ENCODE assay signal across 8 cellular contexts in the genomic region with DNA sequence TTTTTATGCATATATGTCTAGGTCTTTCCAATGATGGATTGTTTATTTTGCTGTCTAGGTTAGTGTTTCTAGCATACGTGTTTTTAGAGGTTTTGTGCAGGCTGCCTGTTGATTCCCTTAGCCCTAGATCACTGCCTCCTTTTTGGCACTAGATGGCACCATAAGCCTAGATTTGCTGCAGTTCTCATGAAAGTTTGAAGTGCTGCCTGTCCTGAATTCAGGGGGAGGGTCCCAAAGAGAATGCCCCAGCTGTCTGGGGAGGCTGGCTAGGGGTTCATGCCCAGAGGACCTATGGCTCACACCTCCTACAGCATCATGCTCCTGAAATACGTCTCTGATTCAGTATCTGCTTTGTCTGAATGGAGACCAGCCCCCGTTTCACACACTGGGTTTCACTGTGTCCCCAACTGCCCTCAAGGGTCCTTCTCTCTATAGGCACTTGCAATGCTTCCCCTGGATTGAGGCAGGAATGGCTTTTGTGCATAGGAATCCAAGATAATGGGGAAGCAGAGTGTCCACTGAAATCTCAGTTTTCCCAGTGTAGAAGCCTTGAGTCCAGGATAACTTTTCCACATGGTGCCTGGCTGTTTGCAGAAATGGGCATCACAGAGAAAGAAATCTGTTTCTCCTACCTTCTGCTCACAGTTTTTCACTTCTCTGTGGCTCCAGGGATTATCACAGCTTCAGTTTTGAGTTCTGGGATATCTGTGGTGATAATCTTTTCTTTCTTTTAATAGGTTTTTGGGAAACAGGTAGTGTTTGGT. TPM values are rescaled to one million over a fixed set of nuclear protein-coding genes. Genes with fewer than 3 reads are reported as not detected.
DNase-seq lines count a peak whose midpoint lies in the region; ATAC-seq, FAIRE-seq and TF ChIP-seq lines count a peak whose summit lies in the region.

No MANE protein-coding gene starts in this region.

- H3K79me2 ChIP-seq in endothelial cell of umbilical vein (ENCODE audit: control insufficient read depth, insufficient read depth, low read length) = no peaks in the 10 kb centered on the region

- TF ChIP-seq CTCF in endothelial cell of umbilical vein (IDR thresholded peaks at IDR 0.05; ENCODE audit: extremely low read depth in 1 of 2, insufficient read depth in 1 of 2, low read depth in 1 of 2, low read length in 2 of 2) (peak; percentile 79 to 83), mucosa of descending colon (IDR thresholded peaks at IDR 0.05) (peak; percentile 57), tibial nerve (IDR thresholded peaks at IDR 0.05) (peak; percentile 67 to 83 (median 76))

- DNase-seq in CD4-positive, CD25-positive, alpha-beta regulatory T cell = peak; percentile 27 to 77 (median 68)
- DNase-seq in H7 (peak; percentile 74), NCI-H748 treated with DMSO at 0.1 percent for 48 hours (lab: John Stamatoyannopoulos, UW) (peak; percentile 35), endothelial cell of umbilical vein (ENCODE audit: low read depth, low spot score) (peak; percentile 74), mucosa of descending colon (peak in 1 of 3 donors; percentile 55), tibial nerve (ENCODE audit: low spot score in 2 of 2) (peak in 1 of 2 donors; percentile 46)
- peak; percentile 17 to 36 for DNase-seq in activated CD4-positive, alpha-beta T cell treated with anti-CD3 and anti-CD28 coated beads, Interleukin-2, amount 50 U/mL, for 48 hours

- no peaks in the 10 kb centered on the region for H3K36me3 ChIP-seq in CD4-positive, CD25-positive, alpha-beta regulatory T cell (ENCODE audit: control insufficient read depth, insufficient read depth, low read length)
- H3K36me3 ChIP-seq in H7 (replicated peaks; ENCODE audit: control insufficient read depth, insufficient read depth, low read length) = no peaks in the 10 kb centered on the region
- no peaks in the 10 kb centered on the region for H3K36me3 ChIP-seq in endothelial cell of umbilical vein (ENCODE audit: control insufficient read depth in 2 of 2, extremely low read depth in 1 of 2, insufficient read depth in 2 of 2, low read length in 2 of 2)
- H3K36me3 ChIP-seq in mucosa of descending colon (ENCODE audit: low read depth) = no peaks in the 10 kb centered on the region
- H3K36me3 ChIP-seq in tibial nerve = no peaks in the 10 kb centered on the region

- no peak overlapping the region for H3K4me3 Mint-ChIP-seq in CD4-positive, CD25-positive, alpha-beta regulatory T cell

- H3K9ac ChIP-seq in endothelial cell of umbilical vein (replicated peaks; ENCODE audit: extremely low read depth, insufficient read depth, low read length) = no peak overlapping the region

- CTCF ChIA-PET in endothelial cell of umbilical vein (lab: Charles Lee) = interaction anchor here (1.1 to 4.0 kb wide), 4 partner anchors 24 to 853 kb away, joined by 3 to 16 read pairs (median 13); no protein-coding TSS in a partner anchor

- H3K4me2 ChIP-seq in endothelial cell of umbilical vein (ENCODE audit: insufficient read depth, low read length) = no peak overlapping the region

- H3K9me3 Mint-ChIP-seq in CD4-positive, CD25-positive, alpha-beta regulatory T cell = peaks cover 2 to 13% (median 5%) of the 10 kb centered on the region in 7 donors

- WGBS in tibial nerve, 2 donors = 27 to 32% methylated on average over 3 of the region's 3 CpGs

- H2AFZ ChIP-seq in endothelial cell of umbilical vein (ENCODE audit: low read depth, low read length) = no peak overlapping the region

- H3K4me1 Mint-ChIP-seq in CD4-positive, CD25-positive, alpha-beta regulatory T cell = peaks cover 2 to 11% (median 3%) of the 10 kb centered on the region in 4 donors

- no peak overlapping the region for H3K27ac ChIP-seq in CD4-positive, CD25-positive, alpha-beta regulatory T cell (ENCODE audit: insufficient read depth, low read length, poor library complexity, severe bottlenecking)
- no peak overlapping the region for H3K27ac ChIP-seq in endothelial cell of umbilical vein (ENCODE audit: insufficient read depth, low read depth, low read length)
- H3K27ac ChIP-seq in tibial nerve = no peak overlapping the region

- H3K27me3 ChIP-seq in CD4-positive, CD25-positive, alpha-beta regulatory T cell (ENCODE audit: control insufficient read depth, insufficient read depth, low read length) = no peaks in the 10 kb centered on the region
- H3K27me3 ChIP-seq in H7 (ENCODE audit: control insufficient read depth, insufficient read depth, low read length) = no peaks in the 10 kb centered on the region
- peaks cover 0 to 3% of the 10 kb centered on the region in 2 experiments for H3K27me3 ChIP-seq in endothelial cell of umbilical vein (ENCODE audit: control insufficient read depth in 2 of 2, insufficient read depth in 2 of 2, low read length in 2 of 2)
- no peaks in the 10 kb centered on the region for H3K27me3 ChIP-seq in tibial nerve

- TF ChIP-seq POLR2A in endothelial cell of umbilical vein (IDR thresholded peaks at IDR 0.05; ENCODE audit: low read depth, low read length) (no peak), tibial nerve (IDR thresholded peaks at IDR 0.05) (no peak)

- dilution Hi-C loops in endothelial cell of umbilical vein (cut with MboI; ENCODE audit: extremely low pct_ligation_motif_present, low sequenced_read_pairs) = no loop called here

- intact Hi-C loops in endothelial cell of umbilical vein (cut with micrococcal nuclease) (loop anchor here (1.0 to 10.0 kb wide), 7 partner anchors 157 to 1183 kb away; a partner anchor contains a TSS), mucosa of descending colon (cut with DNase I, micrococcal nuclease) (loop anchor here (5.0 to 10.0 kb wide), 2 partner anchors 156 to 673 kb away; no protein-coding TSS in a partner anchor)

- peak; percentile 96 for FAIRE-seq in endothelial cell of umbilical vein (lab: Jason Lieb, UNC)

- no peak overlapping the region for H3K27ac Mint-ChIP-seq in CD4-positive, CD25-positive, alpha-beta regulatory T cell

- POLR2A ChIA-PET in endothelial cell of umbilical vein (lab: Charles Lee) = no interaction called here

- H3K9me3 ChIP-seq in CD4-positive, CD25-positive, alpha-beta regulatory T cell (ENCODE audit: control insufficient read depth in 2 of 2, low read length in 2 of 2) = peaks cover 4 to 7% of the 10 kb centered on the region in 2 experiments
- H3K9me3 ChIP-seq in endothelial cell of umbilical vein (replicated peaks; ENCODE audit: control insufficient read depth, insufficient read depth, low read length) (no peaks in the 10 kb centered on the region), mucosa of descending colon (no peaks in the 10 kb centered on the region), tibial nerve (peaks cover 0 to 10% (median 0%) of the 10 kb centered on the region in 4 donors)

- H3K4me3 ChIP-seq in CD4-positive, CD25-positive, alpha-beta regulatory T cell (ENCODE audit: low read depth, low read length) = no peak overlapping the region
- no peak overlapping the region for H3K4me3 ChIP-seq in H7 (ENCODE audit: insufficient read depth, low read depth, low read length)
- H3K4me3 ChIP-seq in endothelial cell of umbilical vein (replicated peaks in 1 of 3; ENCODE audit: insufficient read depth in 1 of 3, low read depth in 1 of 3, low read length in 3 of 3) = no peak overlapping the region
- no peak overlapping the region for H3K4me3 ChIP-seq in mucosa of descending colon
- no peak overlapping the region for H3K4me3 ChIP-seq in tibial nerve

- peaks cover 4% of the 10 kb centered on the region for H3K36me3 Mint-ChIP-seq in CD4-positive, CD25-positive, alpha-beta regulatory T cell

- ATAC-seq in CD4-positive, CD25-positive, alpha-beta regulatory T cell (ENCODE audit: low read depth in 2 of 2) = peak; percentile 45 to 71
- ATAC-seq in mucosa of descending colon = peak; percentile 56
- no peak for ATAC-seq in GM21825 (IDR thresholded peaks at IDR 0.05; ENCODE audit: unreplicated experiment)

- no peaks in the 10 kb centered on the region for H3K4me1 ChIP-seq in CD4-positive, CD25-positive, alpha-beta regulatory T cell (ENCODE audit: control insufficient read depth, insufficient read depth, low read length, poor library complexity, severe bottlenecking)
- H3K4me1 ChIP-seq in endothelial cell of umbilical vein (ENCODE audit: control insufficient read depth, extremely low read depth, insufficient read depth, low read length) = no peaks in the 10 kb centered on the region
- H3K4me1 ChIP-seq in mucosa of descending colon (ENCODE audit: low read depth) = no peaks in the 10 kb centered on the region
- no peaks in the 10 kb centered on the region for H3K4me1 ChIP-seq in tibial nerve

- H3K9me1 ChIP-seq in endothelial cell of umbilical vein (replicated peaks; ENCODE audit: control insufficient read depth, extremely low read depth, insufficient read depth, low read length) = no peaks in the 10 kb centered on the region

- H4K20me1 ChIP-seq in endothelial cell of umbilical vein (replicated peaks; ENCODE audit: control insufficient read depth, extremely low read depth, insufficient read depth, low read length) = no peaks in the 10 kb centered on the region

- peaks cover 25% of the 10 kb centered on the region for H3K27me3 Mint-ChIP-seq in CD4-positive, CD25-positive, alpha-beta regulatory T cell

- no peak for TF ChIP-seq EP300 in tibial nerve (IDR thresholded peaks at IDR 0.05)

- BruUV-seq in endothelial cell of umbilical vein (replicated peaks; lab: Mats Ljungman, UMichigan) = no TSS peak

TF ChIP-seq in endothelial cell of umbilical vein, 7 proteins besides CTCF, POLR2A, EP300 and RAD21 (continues in another document):
- TF ChIP-seq FOS (IDR thresholded peaks at IDR 0.05; ENCODE audit: borderline replicate concordance, insufficient read depth, low read length) = no peak
- no peak for TF ChIP-seq EZH2 (IDR thresholded peaks at IDR 0.05; ENCODE audit: borderline replicate concordance, low read depth, low read length, severe bottlenecking)
- no peak for TF ChIP-seq POLR2AphosphoS5 (IDR thresholded peaks at IDR 0.05; ENCODE audit: insufficient read depth, low read depth, low read length)
- no peak for TF ChIP-seq GATA2 (IDR thresholded peaks at IDR 0.05; ENCODE audit: insufficient read depth, insufficient read length, low read depth, low read length)

RNA-seq across cellular contexts. Expression of a gene that starts 14.2 kb away (rescaled TPM):
- 47.7 TPM for total RNA-seq in CD4-positive, CD25-positive, alpha-beta regulatory T cell
- polyA plus RNA-seq in CD4-positive, CD25-positive, alpha-beta regulatory T cell = 10 to 100 TPM; 26.5 to 43.4 (median 31.4) TPM
- 169 and 180 TPM in 2 replicates for total RNA-seq in H7 (2014; rRNA removed; shearing (Covaris generic))
- 465 and 566 TPM in 2 replicates for total RNA-seq in endothelial cell of umbilical vein
- 278 and 309 TPM in 2 replicates for polyA plus RNA-seq in endothelial cell of umbilical vein
- polyA plus RNA-seq in endothelial cell of umbilical vein (2011; cell fraction: cytosol; rRNA removed) = 456 and 556 TPM in 2 replicates
- 371 and 409 TPM in 2 replicates for polyA plus RNA-seq in endothelial cell of umbilical vein (2011; cell fraction: nucleus; rRNA removed)
- 367 and 453 TPM in 2 replicates for polyA plus RNA-seq in endothelial cell of umbilical vein (2012)
- 734 and 1,002 TPM in 2 replicates for polyA minus RNA-seq in endothelial cell of umbilical vein
- polyA minus RNA-seq in endothelial cell of umbilical vein (2011; cell fraction: cytosol; rRNA and poly(A)+ RNA removed) = 206 TPM
- polyA minus RNA-seq in endothelial cell of umbilical vein (2011; cell fraction: nucleus; rRNA and poly(A)+ RNA removed) = 326 and 358 TPM in 2 replicates
- total RNA-seq in mucosa of descending colon = 100 to 1,000 TPM in 1 of 3 donors, 10 to 100 TPM in 2; 76.0 to 117 (median 77.5) TPM
- total RNA-seq in tibial nerve = 100 to 1,000 TPM; 111 to 140 (median 128) TPM
